8 cellular contexts compared by ENCODE assay signal in genomic region chr4:150217192-150217591, GRCh38.
DNase-seq lines count a peak whose midpoint lies in the region; ATAC-seq, FAIRE-seq and TF ChIP-seq lines count a peak whose summit lies in the region.

No MANE protein-coding gene starts in this region.

- H4K20me1 ChIP-seq in H1 (replicated peaks in 1 of 2; ENCODE audit: control insufficient read depth in 1 of 2, insufficient read depth in 2 of 2, low read length in 2 of 2) (no peaks in the 10 kb centered on the region), neural cell (ENCODE audit: insufficient read depth) (no peaks in the 10 kb centered on the region)

- H3K79me2 ChIP-seq in H1 (ENCODE audit: control insufficient read depth in 1 of 2, insufficient read depth in 2 of 2, low read length in 2 of 2) = no peaks in the 10 kb centered on the region
- no peaks in the 10 kb centered on the region for H3K79me2 ChIP-seq in neural cell (replicated peaks; ENCODE audit: insufficient read depth, low read length)

- no peak overlapping the region for H2BK20ac ChIP-seq in H1 (ENCODE audit: low read length)

- H2AK5ac ChIP-seq in H1 (ENCODE audit: low read depth, low read length) = no peak overlapping the region

- H4K8ac ChIP-seq in H1 (ENCODE audit: extremely low read depth, insufficient read depth, low read length) = no peak overlapping the region

- H3K23ac ChIP-seq in H1 (ENCODE audit: insufficient read length) = no peak overlapping the region

- H2BK12ac ChIP-seq in H1 (ENCODE audit: low read depth, low read length) = no peak overlapping the region

- no peak overlapping the region for H4K91ac ChIP-seq in H1 (replicated peaks; ENCODE audit: insufficient read length, low read length)

- H3F3A ChIP-seq in neural cell (ENCODE audit: insufficient read depth, low read length, poor library complexity, severe bottlenecking) = no peaks in the 10 kb centered on the region

- H3K36me3 ChIP-seq in H1 (ENCODE audit: control insufficient read depth in 2 of 4, insufficient read depth in 4 of 4, low read length in 3 of 4) = no peaks in the 10 kb centered on the region
- H3K36me3 ChIP-seq in neural cell (ENCODE audit: insufficient read depth, low read length) = no peaks in the 10 kb centered on the region
- no peaks in the 10 kb centered on the region for H3K36me3 ChIP-seq in stomach

- POLR2A ChIA-PET in H1 (lab: Charles Lee; ENCODE audit: partially characterized antibody) = no interaction called here

- peaks cover 0 to 7% (median 0%) of the 10 kb centered on the region in 4 experiments; a peak in 4 of 7 replicates for H3K4me1 ChIP-seq in H1 (replicated peaks in 1 of 4; ENCODE audit: control insufficient read depth in 3 of 4, insufficient read depth in 4 of 4, low read length in 3 of 4)
- H3K4me1 ChIP-seq in stomach = peaks cover 0 to 13% (median 5%) of the 10 kb centered on the region in 4 donors

- H3K9me3 ChIP-seq in H1 (ENCODE audit: insufficient read depth in 2 of 2, low read depth in 1 of 2, low read length in 1 of 2) = no peaks in the 10 kb centered on the region
- no peaks in the 10 kb centered on the region for H3K9me3 ChIP-seq in neural cell (ENCODE audit: low read length)
- no peaks in the 10 kb centered on the region for H3K9me3 ChIP-seq in stomach

- intact Hi-C loops in stomach (cut with DNase I; ENCODE audit: low total_unique reads) = loop anchor here (10.0 kb wide), 1 partner anchor 202 kb away; no protein-coding TSS in a partner anchor
- intact Hi-C loops in left colon (cut with DNase I, micrococcal nuclease) = loop anchor here in 1 of 2 donors (10.0 kb wide), 1 partner anchor 212 kb away; no protein-coding TSS in a partner anchor

- no peak overlapping the region for H3K4me2 ChIP-seq in H1 (ENCODE audit: insufficient read depth in 1 of 2, low read depth in 2 of 2, low read length in 2 of 2)
- peak overlapping the region; percentile 17 for H3K4me2 ChIP-seq in neural cell (ENCODE audit: low read length)

- H3K56ac ChIP-seq in H1 (replicated peaks; ENCODE audit: insufficient read length, low read depth, low read length) = no peak overlapping the region

- H3K18ac ChIP-seq in H1 (ENCODE audit: extremely low read depth, low read length) = no peak overlapping the region

- peak in 2 of 3 experiments; percentile 25 to 26; a peak in 2 of 4 replicates for TF ChIP-seq CTCF in H1 (IDR thresholded peaks at IDR 0.05; ENCODE audit: control extremely low read depth in 1 of 3, insufficient read depth in 1 of 3, low read depth in 1 of 3, low read length in 3 of 3)
- TF ChIP-seq CTCF in neural cell (IDR thresholded peaks at IDR 0.05; ENCODE audit: poor library complexity, severe bottlenecking) = peak; percentile 81
- TF ChIP-seq CTCF in stomach (IDR thresholded peaks at IDR 0.05) = no peak

- H2AFZ ChIP-seq in H1 (ENCODE audit: low read length) (peak overlapping the region; percentile 86), neural cell (ENCODE audit: low read depth, low read length) (no peak overlapping the region)

- CTCF ChIA-PET in H1 (lab: Charles Lee; ENCODE audit: partially characterized antibody) = interaction anchor here (0.6 to 4.2 kb wide), 19 partner anchors 8 to 235 kb away, joined by 3 to 23 read pairs (median 5); no protein-coding TSS in a partner anchor

- H3K4ac ChIP-seq in H1 (replicated peaks; ENCODE audit: insufficient read length, low read depth, low read length) = no peak overlapping the region

- ATAC-seq in left colon = no peak

- H3K9me2 ChIP-seq in neural cell (ENCODE audit: insufficient read depth, low read length) = no peaks in the 10 kb centered on the region

- TF ChIP-seq EP300 in H1 (IDR thresholded peaks at IDR 0.05; ENCODE audit: borderline replicate concordance in 1 of 2, low read depth in 2 of 2, low read length in 2 of 2) = no peak
- no peak for TF ChIP-seq EP300 in neural cell (conservative IDR thresholded peaks at IDR 0.05; ENCODE audit: poor library complexity, severe bottlenecking)
- no peak for TF ChIP-seq EP300 in stomach (IDR thresholded peaks at IDR 0.05)

- H3K27ac ChIP-seq in H1 (ENCODE audit: low read depth, low read length) (no peak overlapping the region), neural cell (ENCODE audit: low read length) (peak overlapping the region; percentile 80), stomach (no peak overlapping the region)

- H2BK5ac ChIP-seq in H1 (ENCODE audit: low read depth, low read length) = no peak overlapping the region

- H2BK120ac ChIP-seq in H1 (replicated peaks; ENCODE audit: low read depth, low read length) = no peak overlapping the region

- DNase-seq in EH (ENCODE audit: low read depth) (peak; percentile 81), NCI-H226 (peak; percentile 57), H1 (ENCODE audit: low read depth in 1 of 2, low spot score in 2 of 2) (no peak), stomach (no peak), left colon (no peak), SIG-M5 (lab: John Stamatoyannopoulos, UW) (no peak)
- no peak for DNase-seq in activated CD4-positive, alpha-beta T cell treated with anti-CD3 and anti-CD28 coated beads, Interleukin-2, amount 50 U/mL, for 48 hours

- H2BK15ac ChIP-seq in H1 (ENCODE audit: low read length) = no peak overlapping the region

- H3K14ac ChIP-seq in H1 (ENCODE audit: insufficient read length) = no peak overlapping the region

- no peaks in the 10 kb centered on the region for H3K79me1 ChIP-seq in H1 (ENCODE audit: low read depth, low read length)

- H3K9ac ChIP-seq in H1 (replicated peaks in 1 of 4; ENCODE audit: extremely low read depth in 1 of 4, low read depth in 3 of 4, low read length in 3 of 4) = no peak overlapping the region
- H3K9ac ChIP-seq in neural cell (ENCODE audit: low read length) = peak overlapping the region; percentile 36

- TF ChIP-seq RAD21 in H1 (IDR thresholded peaks at IDR 0.05 in 1 of 2, conservative IDR thresholded peaks at IDR 0.05 in 1 of 2; ENCODE audit: low read depth in 2 of 2, low read length in 2 of 2) (peak; percentile 49 to 57), neural cell (conservative IDR thresholded peaks at IDR 0.05) (peak; percentile 84)

- 65% methylated on average over 3 of the region's 3 CpGs; no CpG with 5 or more reads in 1 of the 2 experiments for WGBS in H1 (ENCODE audit: extremely low coverage in 1 of 2, insufficient coverage in 1 of 2, insufficient read length in 1 of 2, insufficient replicate concordance in 2 of 2, low coverage in 1 of 2, low lambda C conversion rate in 2 of 2, missing lambda C conversion rate in 1 of 2), 2 experiments
- WGBS in stomach, 5 donors = 28 to 46% (median 32%) methylated on average over 3 of the region's 3 CpGs

- no peaks in the 10 kb centered on the region for H3K23me2 ChIP-seq in H1 (ENCODE audit: low read depth, low read length)

- H3K4me3 ChIP-seq in H1 (ENCODE audit: extremely low read depth in 1 of 4, insufficient read depth in 2 of 4, low read depth in 3 of 4, low read length in 4 of 4) (no peak overlapping the region), neural cell (ENCODE audit: low read length) (peak overlapping the region; percentile 24), stomach (no peak overlapping the region)

- FAIRE-seq in H1 (lab: Jason Lieb, UNC) = no peak

- TF ChIP-seq POLR2A in H1 (IDR thresholded peaks at IDR 0.05; ENCODE audit: control extremely low read depth in 1 of 2, low read depth in 2 of 2, low read length in 2 of 2) = no peak
- TF ChIP-seq POLR2A in stomach (IDR thresholded peaks at IDR 0.05) = no peak

- no peak overlapping the region for H4K5ac ChIP-seq in H1 (ENCODE audit: insufficient read length, low read depth, low read length)

- H3K27me3 ChIP-seq in H1 (replicated peaks in 1 of 4; ENCODE audit: control insufficient read depth in 3 of 4, extremely low read depth in 1 of 4, insufficient read depth in 3 of 4, low read length in 3 of 4) (no peaks in the 10 kb centered on the region; a peak in 1 of 7 replicates), neural cell (ENCODE audit: insufficient read depth, low read depth, low read length) (no peaks in the 10 kb centered on the region), stomach (no peaks in the 10 kb centered on the region)

TF ChIP-seq in H1, 55 proteins besides CTCF, POLR2A, EP300 and RAD21:
- TF ChIP-seq TBP (IDR thresholded peaks at IDR 0.05; ENCODE audit: low read depth, low read length) (no peak), YY1 (IDR thresholded peaks at IDR 0.05; ENCODE audit: low read depth, low read length) (peak; percentile 67; the same call in 1 of the 2 replicates)

TF ChIP-seq in neural cell, 6 proteins besides CTCF, POLR2A, EP300 and RAD21:
- TF ChIP-seq POLR2AphosphoS5 (IDR thresholded peaks at IDR 0.05) (peak; percentile 19), SMC3 (conservative IDR thresholded peaks at IDR 0.05; ENCODE audit: poor library complexity) (peak; percentile 85), EZH2 (IDR thresholded peaks at IDR 0.05; ENCODE audit: borderline replicate concordance, insufficient read depth, low read length, poor library complexity, severe bottlenecking) (no peak), TAF1 (IDR thresholded peaks at IDR 0.05; ENCODE audit: low read depth) (peak; percentile 43), REST (IDR thresholded peaks at IDR 0.05; ENCODE audit: borderline replicate concordance) (peak; percentile 45), MXI1 (conservative IDR thresholded peaks at IDR 0.05; ENCODE audit: poor library complexity, severe bottlenecking) (no peak)

Comparison
In these comparisons a context has a peak if more than half of its experiments do, and no peak if none do; other contexts are left out.
1. DNase-seq: peak in EH (single experiment) and NCI-H226 (single experiment); none in H1 (0 of 2), activated CD4-positive, alpha-beta T cell treated with anti-CD3 and anti-CD28 coated beads, Interleukin-2, amount 50 U/mL, for 48 hours (0 of 2), stomach (single experiment), left colon (0 of 2) and SIG-M5 (single experiment).
2. CTCF ChIP-seq: peak in H1 (2 of 3) and neural cell (single experiment); none in stomach (0 of 7).